Comparison of ENCODE assay signal across 1 cellular context in the genomic region with DNA sequence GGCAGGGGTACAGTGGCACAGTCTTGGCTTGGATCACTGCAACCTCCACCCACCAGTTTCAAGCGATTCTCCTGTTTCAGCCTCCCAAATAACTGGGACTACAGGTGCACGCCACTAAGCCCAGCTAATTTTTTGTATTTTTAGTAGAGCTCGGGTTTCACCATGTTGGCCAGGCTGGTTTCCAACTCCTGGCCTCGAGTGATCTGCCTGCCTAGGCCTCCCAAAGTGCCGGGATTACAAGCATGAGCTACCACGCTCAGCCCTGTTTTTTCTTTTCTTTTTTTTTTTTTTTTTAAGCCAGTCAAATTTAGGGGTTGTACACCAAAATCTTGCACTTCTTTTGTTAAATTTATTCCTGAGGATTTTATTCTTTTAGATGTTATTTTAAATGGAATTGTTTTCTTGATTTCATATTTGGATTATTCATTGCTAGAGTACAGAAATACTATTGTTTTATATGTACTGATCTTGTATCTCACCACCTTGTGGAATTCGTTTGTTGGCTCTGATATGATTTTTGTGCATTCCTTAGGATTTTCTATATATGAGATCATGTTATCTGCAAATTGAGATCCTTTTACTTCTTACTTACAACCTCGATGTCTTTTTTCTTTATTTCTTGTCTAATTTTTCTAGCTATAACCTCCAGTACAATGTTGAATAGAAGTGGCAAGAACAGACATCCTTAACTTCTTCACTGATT.
TF ChIP-seq lines count a peak whose summit lies in the region.

No MANE protein-coding gene starts in this region.

TF ChIP-seq in IMR-90, 13 proteins besides CTCF, POLR2A, EP300 and RAD21:
- TF ChIP-seq, protein P1, sequence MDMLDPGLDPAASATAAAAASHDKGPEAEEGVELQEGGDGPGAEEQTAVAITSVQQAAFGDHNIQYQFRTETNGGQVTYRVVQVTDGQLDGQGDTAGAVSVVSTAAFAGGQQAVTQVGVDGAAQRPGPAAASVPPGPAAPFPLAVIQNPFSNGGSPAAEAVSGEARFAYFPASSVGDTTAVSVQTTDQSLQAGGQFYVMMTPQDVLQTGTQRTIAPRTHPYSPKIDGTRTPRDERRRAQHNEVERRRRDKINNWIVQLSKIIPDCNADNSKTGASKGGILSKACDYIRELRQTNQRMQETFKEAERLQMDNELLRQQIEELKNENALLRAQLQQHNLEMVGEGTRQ (IDR thresholded peaks at IDR 0.05; ENCODE audit: low read depth, low read length): no peak
- TF ChIP-seq MXI1 (IDR thresholded peaks at IDR 0.05; ENCODE audit: borderline replicate concordance, low read depth, low read length) (no peak), FOS (IDR thresholded peaks at IDR 0.05; ENCODE audit: low read depth, low read length) (no peak), CHD1 (IDR thresholded peaks at IDR 0.05; ENCODE audit: low read depth, low read length) (no peak), SMC3 (IDR thresholded peaks at IDR 0.05; ENCODE audit: low read depth, low read length) (no peak), BHLHE40 (IDR thresholded peaks at IDR 0.05; ENCODE audit: low read depth, low read length) (no peak)
- TF ChIP-seq, protein P2, sequence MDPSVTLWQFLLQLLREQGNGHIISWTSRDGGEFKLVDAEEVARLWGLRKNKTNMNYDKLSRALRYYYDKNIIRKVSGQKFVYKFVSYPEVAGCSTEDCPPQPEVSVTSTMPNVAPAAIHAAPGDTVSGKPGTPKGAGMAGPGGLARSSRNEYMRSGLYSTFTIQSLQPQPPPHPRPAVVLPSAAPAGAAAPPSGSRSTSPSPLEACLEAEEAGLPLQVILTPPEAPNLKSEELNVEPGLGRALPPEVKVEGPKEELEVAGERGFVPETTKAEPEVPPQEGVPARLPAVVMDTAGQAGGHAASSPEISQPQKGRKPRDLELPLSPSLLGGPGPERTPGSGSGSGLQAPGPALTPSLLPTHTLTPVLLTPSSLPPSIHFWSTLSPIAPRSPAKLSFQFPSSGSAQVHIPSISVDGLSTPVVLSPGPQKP (IDR thresholded peaks at IDR 0.05; ENCODE audit: borderline replicate concordance, low read depth, low read length): no peak
